In genomic region chr14:75277796-75278421, GRCh38 we compare ENCODE assay signal across 8 cellular contexts. TPM values are rescaled to one million over a fixed set of nuclear protein-coding genes. Genes with fewer than 3 reads are reported as not detected.
A peak's percentile ranks its signal among the peaks of the same experiment; 100 is the strongest.
DNase-seq lines count a peak whose midpoint lies in the region; ATAC-seq and TF ChIP-seq lines count a peak whose summit lies in the region.

No MANE protein-coding gene starts in this region.

- no peak for TF ChIP-seq RAD21 in HCT116 (IDR thresholded peaks at IDR 0.05; ENCODE audit: low read depth)

- POLR2A ChIA-PET in HCT116 (lab: Charles Lee): interaction anchor here (0.9 to 1.5 kb wide), 7 partner anchors 9 to 118 kb away, joined by 3 to 10 read pairs (median 6); no protein-coding TSS in a partner anchor

- ATAC-seq in HCT116 (peak; percentile 15), HG03342 (IDR thresholded peaks at IDR 0.05; ENCODE audit: unreplicated experiment) (no peak), HG03520 (IDR thresholded peaks at IDR 0.05; ENCODE audit: unreplicated experiment) (no peak)

- no peak for DNase-seq in HCT116 (ENCODE audit: low read depth, low spot score)
- no peak for DNase-seq in WERI-Rb-1
- DNase-seq in foreskin fibroblast: no peak
- peak; percentile 77 for DNase-seq in retina
- no peak for DNase-seq in cerebellar cortex (ENCODE audit: low spot score)

- H3K9ac ChIP-seq in BLaER1 (peak overlapping the region; percentile 72), HCT116 (ENCODE audit: low read length) (peak overlapping the region; percentile 98)

- H3K27ac ChIP-seq in BLaER1 (peak overlapping the region; percentile 43; the same call in 1 of the 2 replicates), HCT116 (ENCODE audit: low read depth, low read length) (peak overlapping the region; percentile 70), WERI-Rb-1 (peak overlapping the region; percentile 99)

- H4K20me1 ChIP-seq in BLaER1 (peaks cover 29% of the 10 kb centered on the region), HCT116 (ENCODE audit: insufficient read depth) (no peaks in the 10 kb centered on the region)

- no peak for TF ChIP-seq POLR2A in HCT116 (IDR thresholded peaks at IDR 0.05; ENCODE audit: borderline replicate concordance, extremely low read depth, insufficient read depth, insufficient read length)

- H2AFZ ChIP-seq in HCT116 (ENCODE audit: low read depth, low read length, poor library complexity, severe bottlenecking): no peak overlapping the region

- no peaks in the 10 kb centered on the region for H3K9me3 ChIP-seq in BLaER1
- H3K9me3 ChIP-seq in HCT116 (ENCODE audit: control insufficient read depth in 1 of 2, insufficient read depth in 1 of 2, low read depth in 1 of 2, low read length in 2 of 2): no peaks in the 10 kb centered on the region
- H3K9me3 ChIP-seq in WERI-Rb-1 (ENCODE audit: severe bottlenecking): no peaks in the 10 kb centered on the region

- CTCF ChIA-PET in HCT116 (lab: Charles Lee): no interaction called here

- H3K27me3 ChIP-seq in BLaER1: peaks cover 52% of the 10 kb centered on the region
- no peaks in the 10 kb centered on the region for H3K27me3 ChIP-seq in HCT116 (ENCODE audit: insufficient read depth, low read length)
- H3K27me3 ChIP-seq in WERI-Rb-1 (ENCODE audit: insufficient read depth, low read depth, severe bottlenecking): no peaks in the 10 kb centered on the region

- peaks cover 20% of the 10 kb centered on the region for H3K79me2 ChIP-seq in HCT116 (ENCODE audit: insufficient read depth, low read length)

- intact Hi-C loops in HCT116 (cut with micrococcal nuclease): loop anchor here (1.0 to 2.0 kb wide), 3 partner anchors 17 to 101 kb away; no protein-coding TSS in a partner anchor

- no peak for TF ChIP-seq CTCF in HCT116 (IDR thresholded peaks at IDR 0.05 in 2 of 3, conservative IDR thresholded peaks at IDR 0.05 in 1 of 3; ENCODE audit: borderline replicate concordance in 1 of 3, insufficient read depth in 1 of 3, low read depth in 2 of 3, low read length in 2 of 3)
- TF ChIP-seq CTCF in WERI-Rb-1 (IDR thresholded peaks at IDR 0.05; ENCODE audit: low read depth, low read length): no peak
- no peak for TF ChIP-seq CTCF in foreskin fibroblast (IDR thresholded peaks at IDR 0.05; ENCODE audit: low read depth, low read length)

- TSS peak; percentile 98 for BruUV-seq in HCT116 (replicated peaks; lab: Mats Ljungman, UMichigan)

- RAD21 ChIA-PET in HCT116 (lab: Charles Lee; ENCODE audit: low non-redundant PET in 1 of 2, low total read pairs in 2 of 2, uncharacterized antibody in 2 of 2, unreplicated experiment in 2 of 2): no interaction called here

- peak overlapping the region; percentile 95 for H3K4me2 ChIP-seq in BLaER1
- peak overlapping the region; percentile 100 for H3K4me2 ChIP-seq in HCT116 (ENCODE audit: low read length)

- H3K4me3 ChIP-seq in BLaER1: peak overlapping the region; percentile 73
- H3K4me3 ChIP-seq in HCT116 (replicated peaks in 1 of 2; ENCODE audit: low read depth in 1 of 2, low read length in 2 of 2): peak overlapping the region; percentile 47 to 97
- H3K4me3 ChIP-seq in WERI-Rb-1 (ENCODE audit: low read depth, low read length): peak overlapping the region; percentile 67
- H3K4me3 ChIP-seq in foreskin fibroblast (ENCODE audit: low read depth in 1 of 2, low read length in 2 of 2): peak overlapping the region; percentile 77 to 99

- peaks cover 62% of the 10 kb centered on the region for H3K4me1 ChIP-seq in BLaER1
- H3K4me1 ChIP-seq in HCT116 (ENCODE audit: control insufficient read depth in 1 of 2, insufficient read depth in 2 of 2, low read length in 2 of 2): peaks cover 10 to 36% of the 10 kb centered on the region in 2 experiments

- H3K36me3 ChIP-seq in BLaER1: peaks cover 12% of the 10 kb centered on the region; the same call in 1 of the 2 replicates
- peaks cover 16 to 22% of the 10 kb centered on the region in 2 experiments for H3K36me3 ChIP-seq in HCT116 (ENCODE audit: control insufficient read depth in 1 of 2, insufficient read depth in 2 of 2, low read length in 2 of 2)
- H3K36me3 ChIP-seq in WERI-Rb-1: peaks cover 9% of the 10 kb centered on the region

- no peaks in the 10 kb centered on the region for H3K9me2 ChIP-seq in HCT116 (ENCODE audit: insufficient read depth)

TF ChIP-seq in HCT116, 20 proteins besides CTCF, POLR2A, EP300 and RAD21:
- no peak for TF ChIP-seq TCF7L2 (IDR thresholded peaks at IDR 0.05; ENCODE audit: borderline replicate concordance, extremely low read depth, insufficient read depth, insufficient read length)
- TF ChIP-seq SP1 (IDR thresholded peaks at IDR 0.05; ENCODE audit: low read depth): no peak

RNA-seq across cellular contexts. Expression of gene FOS, which starts 0.7 kb away (rescaled TPM):
- total RNA-seq in HCT116 (2021; ENCODE audit: unreplicated experiment): 50.4 TPM
- polyA plus RNA-seq in HCT116 (2012): 539 and 952 TPM in 2 replicates

Comparison
In these comparisons a context has a peak if more than half of its experiments do, and no peak if none do; other contexts are left out.
1. H3K27ac ChIP-seq: peak in every context shown above with its lines; median percentile 99 in WERI-Rb-1; 70 in HCT116; 43 in BLaER1.